Comparison of ENCODE assay signal across 1 cellular context in the genomic region with DNA sequence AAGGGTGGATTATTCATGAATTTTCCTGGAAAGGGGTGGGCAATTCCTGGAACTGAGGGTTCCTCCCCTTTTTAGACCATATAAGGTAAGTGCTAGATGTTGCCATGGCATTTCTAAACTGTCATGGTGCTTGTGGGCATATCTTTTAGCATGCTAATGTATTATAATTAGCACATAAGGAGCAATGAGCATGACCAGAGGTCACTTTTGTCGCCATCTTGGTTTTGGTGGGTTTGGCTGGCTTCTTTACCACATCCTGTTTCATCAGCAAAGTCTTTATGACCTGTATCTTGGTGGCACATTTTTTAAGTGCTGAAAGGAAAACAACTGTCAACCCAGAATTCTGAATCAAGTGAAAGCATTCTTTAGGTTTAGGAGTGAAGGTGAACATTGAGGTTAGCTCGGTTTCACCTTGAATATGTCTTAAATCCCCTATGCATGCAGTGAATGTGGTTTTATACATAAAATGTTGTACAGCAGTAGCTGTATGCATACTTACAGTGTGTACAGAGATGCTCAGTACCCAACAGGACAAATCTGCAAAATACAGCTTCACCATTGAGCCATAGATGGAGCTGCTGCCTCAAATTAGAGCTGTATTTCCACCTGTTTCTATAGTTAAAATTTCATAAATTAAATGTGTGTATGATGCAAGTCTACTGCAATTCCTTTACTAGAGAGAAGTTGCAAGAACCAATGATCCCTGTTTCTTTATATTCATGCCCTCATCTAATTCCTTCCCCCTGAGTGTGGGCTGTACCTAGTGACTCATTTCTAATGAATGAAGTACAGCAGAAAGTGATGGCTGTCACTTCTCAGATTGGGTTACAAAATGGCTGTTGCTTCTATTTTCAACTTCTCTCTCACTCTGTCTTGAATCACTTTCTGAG.
A peak's percentile ranks its signal among the peaks of the same experiment; 100 is the strongest.
TF ChIP-seq lines count a peak whose summit lies in the region.

No MANE protein-coding gene starts in this region.

TF ChIP-seq in K562, 482 proteins besides CTCF, POLR2A, EP300 and RAD21 (continued from another document and continues in another):
- TF ChIP-seq, protein P1, sequence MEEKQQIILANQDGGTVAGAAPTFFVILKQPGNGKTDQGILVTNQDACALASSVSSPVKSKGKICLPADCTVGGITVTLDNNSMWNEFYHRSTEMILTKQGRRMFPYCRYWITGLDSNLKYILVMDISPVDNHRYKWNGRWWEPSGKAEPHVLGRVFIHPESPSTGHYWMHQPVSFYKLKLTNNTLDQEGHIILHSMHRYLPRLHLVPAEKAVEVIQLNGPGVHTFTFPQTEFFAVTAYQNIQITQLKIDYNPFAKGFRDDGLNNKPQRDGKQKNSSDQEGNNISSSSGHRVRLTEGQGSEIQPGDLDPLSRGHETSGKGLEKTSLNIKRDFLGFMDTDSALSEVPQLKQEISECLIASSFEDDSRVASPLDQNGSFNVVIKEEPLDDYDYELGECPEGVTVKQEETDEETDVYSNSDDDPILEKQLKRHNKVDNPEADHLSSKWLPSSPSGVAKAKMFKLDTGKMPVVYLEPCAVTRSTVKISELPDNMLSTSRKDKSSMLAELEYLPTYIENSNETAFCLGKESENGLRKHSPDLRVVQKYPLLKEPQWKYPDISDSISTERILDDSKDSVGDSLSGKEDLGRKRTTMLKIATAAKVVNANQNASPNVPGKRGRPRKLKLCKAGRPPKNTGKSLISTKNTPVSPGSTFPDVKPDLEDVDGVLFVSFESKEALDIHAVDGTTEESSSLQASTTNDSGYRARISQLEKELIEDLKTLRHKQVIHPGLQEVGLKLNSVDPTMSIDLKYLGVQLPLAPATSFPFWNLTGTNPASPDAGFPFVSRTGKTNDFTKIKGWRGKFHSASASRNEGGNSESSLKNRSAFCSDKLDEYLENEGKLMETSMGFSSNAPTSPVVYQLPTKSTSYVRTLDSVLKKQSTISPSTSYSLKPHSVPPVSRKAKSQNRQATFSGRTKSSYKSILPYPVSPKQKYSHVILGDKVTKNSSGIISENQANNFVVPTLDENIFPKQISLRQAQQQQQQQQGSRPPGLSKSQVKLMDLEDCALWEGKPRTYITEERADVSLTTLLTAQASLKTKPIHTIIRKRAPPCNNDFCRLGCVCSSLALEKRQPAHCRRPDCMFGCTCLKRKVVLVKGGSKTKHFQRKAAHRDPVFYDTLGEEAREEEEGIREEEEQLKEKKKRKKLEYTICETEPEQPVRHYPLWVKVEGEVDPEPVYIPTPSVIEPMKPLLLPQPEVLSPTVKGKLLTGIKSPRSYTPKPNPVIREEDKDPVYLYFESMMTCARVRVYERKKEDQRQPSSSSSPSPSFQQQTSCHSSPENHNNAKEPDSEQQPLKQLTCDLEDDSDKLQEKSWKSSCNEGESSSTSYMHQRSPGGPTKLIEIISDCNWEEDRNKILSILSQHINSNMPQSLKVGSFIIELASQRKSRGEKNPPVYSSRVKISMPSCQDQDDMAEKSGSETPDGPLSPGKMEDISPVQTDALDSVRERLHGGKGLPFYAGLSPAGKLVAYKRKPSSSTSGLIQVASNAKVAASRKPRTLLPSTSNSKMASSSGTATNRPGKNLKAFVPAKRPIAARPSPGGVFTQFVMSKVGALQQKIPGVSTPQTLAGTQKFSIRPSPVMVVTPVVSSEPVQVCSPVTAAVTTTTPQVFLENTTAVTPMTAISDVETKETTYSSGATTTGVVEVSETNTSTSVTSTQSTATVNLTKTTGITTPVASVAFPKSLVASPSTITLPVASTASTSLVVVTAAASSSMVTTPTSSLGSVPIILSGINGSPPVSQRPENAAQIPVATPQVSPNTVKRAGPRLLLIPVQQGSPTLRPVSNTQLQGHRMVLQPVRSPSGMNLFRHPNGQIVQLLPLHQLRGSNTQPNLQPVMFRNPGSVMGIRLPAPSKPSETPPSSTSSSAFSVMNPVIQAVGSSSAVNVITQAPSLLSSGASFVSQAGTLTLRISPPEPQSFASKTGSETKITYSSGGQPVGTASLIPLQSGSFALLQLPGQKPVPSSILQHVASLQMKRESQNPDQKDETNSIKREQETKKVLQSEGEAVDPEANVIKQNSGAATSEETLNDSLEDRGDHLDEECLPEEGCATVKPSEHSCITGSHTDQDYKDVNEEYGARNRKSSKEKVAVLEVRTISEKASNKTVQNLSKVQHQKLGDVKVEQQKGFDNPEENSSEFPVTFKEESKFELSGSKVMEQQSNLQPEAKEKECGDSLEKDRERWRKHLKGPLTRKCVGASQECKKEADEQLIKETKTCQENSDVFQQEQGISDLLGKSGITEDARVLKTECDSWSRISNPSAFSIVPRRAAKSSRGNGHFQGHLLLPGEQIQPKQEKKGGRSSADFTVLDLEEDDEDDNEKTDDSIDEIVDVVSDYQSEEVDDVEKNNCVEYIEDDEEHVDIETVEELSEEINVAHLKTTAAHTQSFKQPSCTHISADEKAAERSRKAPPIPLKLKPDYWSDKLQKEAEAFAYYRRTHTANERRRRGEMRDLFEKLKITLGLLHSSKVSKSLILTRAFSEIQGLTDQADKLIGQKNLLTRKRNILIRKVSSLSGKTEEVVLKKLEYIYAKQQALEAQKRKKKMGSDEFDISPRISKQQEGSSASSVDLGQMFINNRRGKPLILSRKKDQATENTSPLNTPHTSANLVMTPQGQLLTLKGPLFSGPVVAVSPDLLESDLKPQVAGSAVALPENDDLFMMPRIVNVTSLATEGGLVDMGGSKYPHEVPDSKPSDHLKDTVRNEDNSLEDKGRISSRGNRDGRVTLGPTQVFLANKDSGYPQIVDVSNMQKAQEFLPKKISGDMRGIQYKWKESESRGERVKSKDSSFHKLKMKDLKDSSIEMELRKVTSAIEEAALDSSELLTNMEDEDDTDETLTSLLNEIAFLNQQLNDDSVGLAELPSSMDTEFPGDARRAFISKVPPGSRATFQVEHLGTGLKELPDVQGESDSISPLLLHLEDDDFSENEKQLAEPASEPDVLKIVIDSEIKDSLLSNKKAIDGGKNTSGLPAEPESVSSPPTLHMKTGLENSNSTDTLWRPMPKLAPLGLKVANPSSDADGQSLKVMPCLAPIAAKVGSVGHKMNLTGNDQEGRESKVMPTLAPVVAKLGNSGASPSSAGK (IDR thresholded peaks at IDR 0.05), result no peak
- TF ChIP-seq, protein P2, sequence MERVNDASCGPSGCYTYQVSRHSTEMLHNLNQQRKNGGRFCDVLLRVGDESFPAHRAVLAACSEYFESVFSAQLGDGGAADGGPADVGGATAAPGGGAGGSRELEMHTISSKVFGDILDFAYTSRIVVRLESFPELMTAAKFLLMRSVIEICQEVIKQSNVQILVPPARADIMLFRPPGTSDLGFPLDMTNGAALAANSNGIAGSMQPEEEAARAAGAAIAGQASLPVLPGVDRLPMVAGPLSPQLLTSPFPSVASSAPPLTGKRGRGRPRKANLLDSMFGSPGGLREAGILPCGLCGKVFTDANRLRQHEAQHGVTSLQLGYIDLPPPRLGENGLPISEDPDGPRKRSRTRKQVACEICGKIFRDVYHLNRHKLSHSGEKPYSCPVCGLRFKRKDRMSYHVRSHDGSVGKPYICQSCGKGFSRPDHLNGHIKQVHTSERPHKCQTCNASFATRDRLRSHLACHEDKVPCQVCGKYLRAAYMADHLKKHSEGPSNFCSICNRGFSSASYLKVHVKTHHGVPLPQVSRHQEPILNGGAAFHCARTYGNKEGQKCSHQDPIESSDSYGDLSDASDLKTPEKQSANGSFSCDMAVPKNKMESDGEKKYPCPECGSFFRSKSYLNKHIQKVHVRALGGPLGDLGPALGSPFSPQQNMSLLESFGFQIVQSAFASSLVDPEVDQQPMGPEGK (CRISPR knock-in tag; IDR thresholded peaks at IDR 0.05; ENCODE audit: borderline replicate concordance), result no peak
- TF ChIP-seq SP1 (CRISPR knock-in tag; IDR thresholded peaks at IDR 0.05), result peak; percentile 74
- peak; percentile 53; the same call in 1 of the 2 replicates for TF ChIP-seq TEAD4 (IDR thresholded peaks at IDR 0.05; ENCODE audit: low read length)
- no peak for TF ChIP-seq TEAD4 (CRISPR knock-in tag; IDR thresholded peaks at IDR 0.05; ENCODE audit: borderline replicate concordance)
- TF ChIP-seq ZFP36 (IDR thresholded peaks at IDR 0.05; ENCODE audit: low read depth, low read length, partially characterized antibody), result peak; percentile 57
- TF ChIP-seq GABPB2 (CRISPR knock-in tag; conservative IDR thresholded peaks at IDR 0.05), result 0 out of 2 replicates have a peak, but pooled peaks have one; percentile 48
- TF ChIP-seq NR2C2 (CRISPR knock-in tag; IDR thresholded peaks at IDR 0.05), result no peak
- TF ChIP-seq NR2C2 (tag; IDR thresholded peaks at IDR 0.05), result peak; percentile 91
- TF ChIP-seq ZC3H8 (IDR thresholded peaks at IDR 0.05), result no peak
- TF ChIP-seq, protein P3, sequence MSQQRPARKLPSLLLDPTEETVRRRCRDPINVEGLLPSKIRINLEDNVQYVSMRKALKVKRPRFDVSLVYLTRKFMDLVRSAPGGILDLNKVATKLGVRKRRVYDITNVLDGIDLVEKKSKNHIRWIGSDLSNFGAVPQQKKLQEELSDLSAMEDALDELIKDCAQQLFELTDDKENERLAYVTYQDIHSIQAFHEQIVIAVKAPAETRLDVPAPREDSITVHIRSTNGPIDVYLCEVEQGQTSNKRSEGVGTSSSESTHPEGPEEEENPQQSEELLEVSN (IDR thresholded peaks at IDR 0.05; ENCODE audit: borderline replicate concordance in 1 of 2, extremely low read depth in 1 of 2, insufficient read depth in 1 of 2, insufficient read length in 1 of 2, low read depth in 1 of 2, low read length in 1 of 2, poor library complexity in 1 of 2, severe bottlenecking in 1 of 2), result no peak
- no peak; a peak in 1 of 4 replicates for TF ChIP-seq ETV6 (IDR thresholded peaks at IDR 0.05; ENCODE audit: borderline replicate concordance in 1 of 2, low read depth in 2 of 2, low read length in 1 of 2)
- no peak for TF ChIP-seq ETV6 (CRISPR knock-in tag; IDR thresholded peaks at IDR 0.05; ENCODE audit: borderline replicate concordance)
- TF ChIP-seq KLF1 (tag; IDR thresholded peaks at IDR 0.05), result no peak
- 0 out of 4 replicates have a peak, but pooled peaks of 1 of the 2 experiments have one; percentile 49 for TF ChIP-seq FOXA3 (CRISPR knock-in tag; conservative IDR thresholded peaks at IDR 0.05 in 1 of 2, IDR thresholded peaks at IDR 0.05 in 1 of 2)
- TF ChIP-seq ELF2 (CRISPR knock-in tag; IDR thresholded peaks at IDR 0.05), result 0 out of 2 replicates have a peak, but pooled peaks have one; percentile 6
- peak; percentile 44; the same call in 1 of the 2 replicates for TF ChIP-seq MECOM (CRISPR knock-in tag; IDR thresholded peaks at IDR 0.05)
- TF ChIP-seq ZBTB17 (CRISPR knock-in tag; IDR thresholded peaks at IDR 0.05), result 0 out of 2 replicates have a peak, but pooled peaks have one; percentile 67
- TF ChIP-seq, protein P4, sequence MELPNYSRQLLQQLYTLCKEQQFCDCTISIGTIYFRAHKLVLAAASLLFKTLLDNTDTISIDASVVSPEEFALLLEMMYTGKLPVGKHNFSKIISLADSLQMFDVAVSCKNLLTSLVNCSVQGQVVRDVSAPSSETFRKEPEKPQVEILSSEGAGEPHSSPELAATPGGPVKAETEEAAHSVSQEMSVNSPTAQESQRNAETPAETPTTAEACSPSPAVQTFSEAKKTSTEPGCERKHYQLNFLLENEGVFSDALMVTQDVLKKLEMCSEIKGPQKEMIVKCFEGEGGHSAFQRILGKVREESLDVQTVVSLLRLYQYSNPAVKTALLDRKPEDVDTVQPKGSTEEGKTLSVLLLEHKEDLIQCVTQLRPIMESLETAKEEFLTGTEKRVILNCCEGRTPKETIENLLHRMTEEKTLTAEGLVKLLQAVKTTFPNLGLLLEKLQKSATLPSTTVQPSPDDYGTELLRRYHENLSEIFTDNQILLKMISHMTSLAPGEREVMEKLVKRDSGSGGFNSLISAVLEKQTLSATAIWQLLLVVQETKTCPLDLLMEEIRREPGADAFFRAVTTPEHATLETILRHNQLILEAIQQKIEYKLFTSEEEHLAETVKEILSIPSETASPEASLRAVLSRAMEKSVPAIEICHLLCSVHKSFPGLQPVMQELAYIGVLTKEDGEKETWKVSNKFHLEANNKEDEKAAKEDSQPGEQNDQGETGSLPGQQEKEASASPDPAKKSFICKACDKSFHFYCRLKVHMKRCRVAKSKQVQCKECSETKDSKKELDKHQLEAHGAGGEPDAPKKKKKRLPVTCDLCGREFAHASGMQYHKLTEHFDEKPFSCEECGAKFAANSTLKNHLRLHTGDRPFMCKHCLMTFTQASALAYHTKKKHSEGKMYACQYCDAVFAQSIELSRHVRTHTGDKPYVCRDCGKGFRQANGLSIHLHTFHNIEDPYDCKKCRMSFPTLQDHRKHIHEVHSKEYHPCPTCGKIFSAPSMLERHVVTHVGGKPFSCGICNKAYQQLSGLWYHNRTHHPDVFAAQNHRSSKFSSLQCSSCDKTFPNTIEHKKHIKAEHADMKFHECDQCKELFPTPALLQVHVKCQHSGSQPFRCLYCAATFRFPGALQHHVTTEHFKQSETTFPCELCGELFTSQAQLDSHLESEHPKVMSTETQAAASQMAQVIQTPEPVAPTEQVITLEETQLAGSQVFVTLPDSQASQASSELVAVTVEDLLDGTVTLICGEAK (IDR thresholded peaks at IDR 0.05), result 0 out of 2 replicates have a peak, but pooled peaks have one; percentile 5
- TF ChIP-seq, protein P4 (CRISPR knock-in tag; IDR thresholded peaks at IDR 0.05), result no peak
- TF ChIP-seq ZNF134 (CRISPR knock-in tag; conservative IDR thresholded peaks at IDR 0.05), result no peak
- 0 out of 2 replicates have a peak, but pooled peaks have one; percentile 58 for TF ChIP-seq RHOXF2B (CRISPR knock-in tag; conservative IDR thresholded peaks at IDR 0.05)
- no peak for TF ChIP-seq SAFB2 (IDR thresholded peaks at IDR 0.05; ENCODE audit: borderline replicate concordance, low read depth, low read length, severe bottlenecking)
- TF ChIP-seq HMGN3 (IDR thresholded peaks at IDR 0.05; ENCODE audit: borderline replicate concordance, extremely low read depth, insufficient read length, low read depth, low read length), result no peak
- TF ChIP-seq TCF7L2 (IDR thresholded peaks at IDR 0.05; ENCODE audit: low read depth, low read length), result no peak
- peak; percentile 61; the same call in 1 of the 2 replicates for TF ChIP-seq ZNF311 (CRISPR knock-in tag; IDR thresholded peaks at IDR 0.05)
- peak; percentile 25; the same call in 1 of the 2 replicates for TF ChIP-seq ZNF644 (tag; IDR thresholded peaks at IDR 0.05; ENCODE audit: low read depth)
- TF ChIP-seq ELF1 (tag; IDR thresholded peaks at IDR 0.05), result peak; percentile 39; the same call in 1 of the 2 replicates
- no peak for TF ChIP-seq ZNF174 (CRISPR knock-in tag; IDR thresholded peaks at IDR 0.05)
